In genomic region chr7:4753610-4754432, GRCh38 we compare ENCODE assay signal across 8 cellular contexts. TPM values are rescaled to one million over a fixed set of nuclear protein-coding genes. Genes with fewer than 3 reads are reported as not detected.
DNase-seq lines count a peak whose midpoint lies in the region; ATAC-seq and TF ChIP-seq lines count a peak whose summit lies in the region.

No MANE protein-coding gene starts in this region.

- POLR2A ChIA-PET in SK-N-SH (lab: Yijun Ruan, JAX): no interaction called here

- no peaks in the 10 kb centered on the region for H3K9me3 ChIP-seq in SK-N-SH
- no peaks in the 10 kb centered on the region for H3K9me3 ChIP-seq in cardiac muscle cell (ENCODE audit: low read depth)
- H3K9me3 ChIP-seq in psoas muscle: no peaks in the 10 kb centered on the region
- no peaks in the 10 kb centered on the region for H3K9me3 ChIP-seq in vagina

- H4K20me1 ChIP-seq in SK-N-SH (ENCODE audit: insufficient read depth): peaks cover 19% of the 10 kb centered on the region

- H3K79me2 ChIP-seq in SK-N-SH (ENCODE audit: insufficient read depth): peaks cover 37% of the 10 kb centered on the region; the same call in 1 of the 2 replicates

- TF ChIP-seq CTCF in SK-N-SH (IDR thresholded peaks at IDR 0.05) (peak; percentile 98), cardiac muscle cell (IDR thresholded peaks at IDR 0.05; ENCODE audit: low read depth, low read length) (peak; percentile 92), psoas muscle (IDR thresholded peaks at IDR 0.05) (peak; percentile 89), vagina (IDR thresholded peaks at IDR 0.05) (peak; percentile 83 to 89 (median 85))

- H3K9me2 ChIP-seq in SK-N-SH: no peaks in the 10 kb centered on the region

- CTCF ChIA-PET in SK-N-SH (lab: Yijun Ruan, JAX): interaction anchor here (0.5 to 3.1 kb wide), 27 partner anchors 8 to 242 kb away, joined by 3 to 19 read pairs (median 4); partner anchors contain the start of gene AP5Z1

- no peak overlapping the region for H3K9ac ChIP-seq in SK-N-SH

- H3K4me1 ChIP-seq in SK-N-SH (ENCODE audit: control insufficient read depth in 1 of 2, insufficient read depth in 2 of 2, low read depth in 1 of 2, low read length in 1 of 2) (no peaks in the 10 kb centered on the region; a peak in 1 of 4 replicates), cardiac muscle cell (ENCODE audit: low read depth) (no peaks in the 10 kb centered on the region), psoas muscle (no peaks in the 10 kb centered on the region), vagina (peaks cover 20% of the 10 kb centered on the region)

- no peak for TF ChIP-seq EP300 in SK-N-SH (IDR thresholded peaks at IDR 0.05; ENCODE audit: borderline replicate concordance in 1 of 2, low read depth in 1 of 2, low read length in 1 of 2)

- H3K36me3 ChIP-seq in SK-N-SH (replicated peaks in 1 of 2; ENCODE audit: control insufficient read depth in 1 of 2, insufficient read depth in 2 of 2, low read length in 1 of 2) (peaks cover 33 to 36% of the 10 kb centered on the region in 2 experiments), cardiac muscle cell (peaks cover 33% of the 10 kb centered on the region), psoas muscle (ENCODE audit: insufficient read depth in 1 of 2, low read depth in 1 of 2) (peaks cover 0 to 58% of the 10 kb centered on the region in 2 donors), vagina (peaks cover 0 to 46% of the 10 kb centered on the region in 2 donors)

- 71% methylated on average over 29 of the region's 30 CpGs for WGBS in SK-N-SH (ENCODE audit: low lambda C conversion rate)
- 48 to 56% (median 52%) methylated on average over 27 to 30 of the region's 30 CpGs for WGBS in psoas muscle, 3 donors

- ATAC-seq in GM21515 (IDR thresholded peaks at IDR 0.05; ENCODE audit: unreplicated experiment): peak; percentile 77
- ATAC-seq in psoas muscle: peak; percentile 84 to 94 (median 90)

- H3K4me3 ChIP-seq in SK-N-SH (ENCODE audit: low read depth in 2 of 2, low read length in 1 of 2) (peak overlapping the region in 1 of 2 experiments; percentile 42; a peak in 1 of 4 replicates), cardiac muscle cell (no peak overlapping the region), psoas muscle (no peak overlapping the region), vagina (no peak overlapping the region)

- TF ChIP-seq POLR2A in vagina (IDR thresholded peaks at IDR 0.05): no peak

- no peak overlapping the region for H2AFZ ChIP-seq in SK-N-SH (ENCODE audit: low read depth)

- intact Hi-C loops in psoas muscle (cut with DNase I) (loop anchor here (2.0 to 10.0 kb wide), 3 partner anchors 65 to 139 kb away; no protein-coding TSS in a partner anchor), vagina (cut with DNase I) (loop anchor here (5.0 to 10.0 kb wide), 3 partner anchors 67 to 139 kb away; no protein-coding TSS in a partner anchor)

- peak; percentile 88 for TF ChIP-seq RAD21 in SK-N-SH (IDR thresholded peaks at IDR 0.05; ENCODE audit: low read length)

- DNase-seq in DMS53 treated with DMSO at 0.1 percent for 48 hours (lab: John Stamatoyannopoulos, UW; ENCODE audit: unreplicated experiment): peak; percentile 52
- DNase-seq in HUDEP-2 (lab: John Stamatoyannopoulos, UW; ENCODE audit: unreplicated experiment in 76 of 76): peak in 66 of 76 experiments; percentile 5 to 83 (median 58)
- peak; percentile 95 for DNase-seq in SK-N-SH
- DNase-seq in activated naive CD4-positive, alpha-beta T cell treated with anti-CD3 and anti-CD28 coated beads, Interleukin-2, amount 50 U/mL, for 16 hours: peak; percentile 84
- peak; percentile 57 to 87 for DNase-seq in cardiac muscle cell (ENCODE audit: low read depth in 1 of 2, low spot score in 1 of 2)
- peak; percentile 74 to 91 for DNase-seq in psoas muscle
- DNase-seq in vagina (ENCODE audit: extremely low spot score in 2 of 2): no peak

- H3K27me3 ChIP-seq in SK-N-SH (ENCODE audit: insufficient read depth) (no peaks in the 10 kb centered on the region), cardiac muscle cell (no peaks in the 10 kb centered on the region), psoas muscle (ENCODE audit: insufficient read depth in 3 of 3, low read length in 2 of 3) (no peaks in the 10 kb centered on the region), vagina (no peaks in the 10 kb centered on the region)

- H3K4me2 ChIP-seq in SK-N-SH: no peak overlapping the region

- H3F3A ChIP-seq in SK-N-SH (replicated peaks; ENCODE audit: insufficient read depth): no peaks in the 10 kb centered on the region

- H3K27ac ChIP-seq in SK-N-SH (ENCODE audit: low read depth in 2 of 2, low read length in 1 of 2) (no peak overlapping the region), cardiac muscle cell (no peak overlapping the region), psoas muscle (no peak overlapping the region), vagina (peak overlapping the region; percentile 16)

TF ChIP-seq in SK-N-SH, 30 proteins besides CTCF, POLR2A, EP300 and RAD21:
- TF ChIP-seq TAF1 (IDR thresholded peaks at IDR 0.05; ENCODE audit: borderline replicate concordance, low read depth, low read length): no peak
- TF ChIP-seq, protein P1, sequence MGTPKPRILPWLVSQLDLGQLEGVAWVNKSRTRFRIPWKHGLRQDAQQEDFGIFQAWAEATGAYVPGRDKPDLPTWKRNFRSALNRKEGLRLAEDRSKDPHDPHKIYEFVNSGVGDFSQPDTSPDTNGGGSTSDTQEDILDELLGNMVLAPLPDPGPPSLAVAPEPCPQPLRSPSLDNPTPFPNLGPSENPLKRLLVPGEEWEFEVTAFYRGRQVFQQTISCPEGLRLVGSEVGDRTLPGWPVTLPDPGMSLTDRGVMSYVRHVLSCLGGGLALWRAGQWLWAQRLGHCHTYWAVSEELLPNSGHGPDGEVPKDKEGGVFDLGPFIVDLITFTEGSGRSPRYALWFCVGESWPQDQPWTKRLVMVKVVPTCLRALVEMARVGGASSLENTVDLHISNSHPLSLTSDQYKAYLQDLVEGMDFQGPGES (IDR thresholded peaks at IDR 0.05; ENCODE audit: low read depth, low read length): no peak
- TF ChIP-seq FOXM1 (IDR thresholded peaks at IDR 0.05; ENCODE audit: low read depth): no peak
- peak; percentile 20 for TF ChIP-seq CHD2 (IDR thresholded peaks at IDR 0.05; ENCODE audit: low read length, partially characterized antibody)
- TF ChIP-seq MAX (IDR thresholded peaks at IDR 0.05; ENCODE audit: low read depth): no peak
- TF ChIP-seq NRF1 (IDR thresholded peaks at IDR 0.05; ENCODE audit: low read depth, low read length): no peak; the same call in 1 of the 2 replicates
- TF ChIP-seq, protein P2, sequence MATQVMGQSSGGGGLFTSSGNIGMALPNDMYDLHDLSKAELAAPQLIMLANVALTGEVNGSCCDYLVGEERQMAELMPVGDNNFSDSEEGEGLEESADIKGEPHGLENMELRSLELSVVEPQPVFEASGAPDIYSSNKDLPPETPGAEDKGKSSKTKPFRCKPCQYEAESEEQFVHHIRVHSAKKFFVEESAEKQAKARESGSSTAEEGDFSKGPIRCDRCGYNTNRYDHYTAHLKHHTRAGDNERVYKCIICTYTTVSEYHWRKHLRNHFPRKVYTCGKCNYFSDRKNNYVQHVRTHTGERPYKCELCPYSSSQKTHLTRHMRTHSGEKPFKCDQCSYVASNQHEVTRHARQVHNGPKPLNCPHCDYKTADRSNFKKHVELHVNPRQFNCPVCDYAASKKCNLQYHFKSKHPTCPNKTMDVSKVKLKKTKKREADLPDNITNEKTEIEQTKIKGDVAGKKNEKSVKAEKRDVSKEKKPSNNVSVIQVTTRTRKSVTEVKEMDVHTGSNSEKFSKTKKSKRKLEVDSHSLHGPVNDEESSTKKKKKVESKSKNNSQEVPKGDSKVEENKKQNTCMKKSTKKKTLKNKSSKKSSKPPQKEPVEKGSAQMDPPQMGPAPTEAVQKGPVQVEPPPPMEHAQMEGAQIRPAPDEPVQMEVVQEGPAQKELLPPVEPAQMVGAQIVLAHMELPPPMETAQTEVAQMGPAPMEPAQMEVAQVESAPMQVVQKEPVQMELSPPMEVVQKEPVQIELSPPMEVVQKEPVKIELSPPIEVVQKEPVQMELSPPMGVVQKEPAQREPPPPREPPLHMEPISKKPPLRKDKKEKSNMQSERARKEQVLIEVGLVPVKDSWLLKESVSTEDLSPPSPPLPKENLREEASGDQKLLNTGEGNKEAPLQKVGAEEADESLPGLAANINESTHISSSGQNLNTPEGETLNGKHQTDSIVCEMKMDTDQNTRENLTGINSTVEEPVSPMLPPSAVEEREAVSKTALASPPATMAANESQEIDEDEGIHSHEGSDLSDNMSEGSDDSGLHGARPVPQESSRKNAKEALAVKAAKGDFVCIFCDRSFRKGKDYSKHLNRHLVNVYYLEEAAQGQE (IDR thresholded peaks at IDR 0.05; ENCODE audit: low read depth, low read length): no peak
- no peak for TF ChIP-seq GATA2 (CRISPR knock-in tag; IDR thresholded peaks at IDR 0.05)
- TF ChIP-seq MEF2A (IDR thresholded peaks at IDR 0.05; ENCODE audit: borderline replicate concordance, low read depth): no peak
- TF ChIP-seq JUND (IDR thresholded peaks at IDR 0.05): no peak
- TF ChIP-seq SMC3 (IDR thresholded peaks at IDR 0.05; ENCODE audit: low read depth, low read length): peak; percentile 94
- no peak for TF ChIP-seq RXRA (IDR thresholded peaks at IDR 0.05; ENCODE audit: borderline replicate concordance, low read depth)

RNA-seq across cellular contexts. Expression of gene AP5Z1, which starts 21.6 kb away (rescaled TPM):
- polyA plus RNA-seq in SK-N-SH (2012; rRNA removed) (29.5 and 36.7 TPM in 2 replicates), cardiac muscle cell (22.6 and 23.9 TPM in 2 replicates), psoas muscle (10 to 100 TPM; 12.1 to 19.2 (median 15.2) TPM)
- polyA plus RNA-seq in SK-N-SH (2012; cell fraction: cytosol; rRNA removed): 5.5 and 11.0 TPM in 2 replicates
- 159 and 241 TPM in 2 replicates for polyA plus RNA-seq in SK-N-SH (2012; cell fraction: nucleus; rRNA removed)
- total RNA-seq in cardiac muscle cell (21.1 and 22.1 TPM in 2 replicates), psoas muscle (10 to 100 TPM in 1 of 4 donors, 1 to 10 TPM in 3; 6.6 to 20.1 (median 8.7) TPM), vagina (40.5 TPM)

Comparison
In these comparisons a context has a peak if more than half of its experiments do, and no peak if none do; other contexts are left out.
1. DNase-seq: peak in DMS53 treated with DMSO at 0.1 percent for 48 hours (single experiment), HUDEP-2 (66 of 76), SK-N-SH (single experiment), activated naive CD4-positive, alpha-beta T cell treated with anti-CD3 and anti-CD28 coated beads, Interleukin-2, amount 50 U/mL, for 16 hours (single experiment), cardiac muscle cell (2 of 2) and psoas muscle (2 of 2); none in vagina (0 of 2).
2. Peak in every context shown above with its lines, with median percentiles within 50 percentile points of each other: CTCF ChIP-seq.